In the genomic region with DNA sequence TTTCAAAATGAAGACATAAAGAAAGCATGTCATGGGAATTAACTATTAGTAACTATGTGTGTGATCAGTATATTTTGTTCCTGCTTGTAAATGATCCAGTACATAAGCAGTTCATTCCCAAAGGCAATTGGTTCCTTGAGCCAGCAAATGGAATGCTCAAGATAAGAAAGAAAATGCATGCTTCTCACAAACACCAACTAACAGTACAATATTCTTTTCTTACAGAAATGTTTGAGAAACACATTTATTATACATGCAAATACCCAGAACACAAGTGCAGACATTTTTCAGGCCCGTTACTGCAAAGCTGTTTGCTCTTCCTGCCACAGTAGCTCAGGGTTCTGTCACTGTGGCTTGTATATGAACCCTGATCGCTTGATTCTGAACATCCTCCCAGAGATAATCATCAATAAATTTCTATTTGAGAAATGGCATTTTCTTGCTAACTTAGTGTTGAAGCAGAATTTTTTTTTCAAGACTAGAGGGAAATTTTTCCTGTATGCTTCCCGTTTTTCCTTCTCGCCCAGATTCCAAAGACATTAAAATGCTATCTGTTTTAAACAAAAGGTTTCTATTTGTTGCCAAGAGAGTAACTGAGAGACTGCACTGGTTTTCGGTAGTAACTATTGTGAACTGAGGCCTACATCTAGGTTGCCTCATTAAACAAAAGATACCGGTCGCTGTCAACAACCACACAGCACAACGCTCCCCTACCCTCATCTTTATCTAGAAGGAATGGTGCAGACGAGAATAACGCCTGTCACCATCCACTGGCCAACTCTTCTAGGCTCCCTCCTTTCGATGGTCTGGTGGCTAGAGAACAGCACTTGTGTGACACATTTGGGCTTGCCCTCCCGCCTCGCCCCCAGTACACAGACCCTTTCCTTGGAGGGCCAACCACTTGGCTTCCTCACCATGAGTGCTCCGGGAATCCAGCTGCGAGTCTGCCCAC, we compare ENCODE assay signal across 8 cellular contexts. TPM values are rescaled to one million over a fixed set of nuclear protein-coding genes. Genes with fewer than 3 reads are reported as not detected.
DNase-seq lines count a peak whose midpoint lies in the region; ATAC-seq and TF ChIP-seq lines count a peak whose summit lies in the region.

No MANE protein-coding gene starts in this region.

- ATAC-seq in GM19397 (IDR thresholded peaks at IDR 0.05; ENCODE audit: unreplicated experiment) (no peak), GM21447 (IDR thresholded peaks at IDR 0.05; ENCODE audit: unreplicated experiment) (no peak)

- H3K4me1 ChIP-seq in left ventricle myocardium inferior, result peaks cover 71% of the 10 kb centered on the region

- intact Hi-C loops in left ventricle myocardium inferior (cut with micrococcal nuclease), result loop anchor here (10.0 kb wide), 1 partner anchor 55 kb away; no protein-coding TSS in a partner anchor

- H3K27ac Mint-ChIP-seq in activated naive CD8-positive, alpha-beta T cell, result peak overlapping the region; percentile 94
- peak overlapping the region; percentile 89 for H3K27ac Mint-ChIP-seq in progenitor cell of endocrine pancreas

- no peaks in the 10 kb centered on the region for H3K9me3 Mint-ChIP-seq in activated naive CD8-positive, alpha-beta T cell (ENCODE audit: low read depth)
- no peaks in the 10 kb centered on the region for H3K9me3 Mint-ChIP-seq in progenitor cell of endocrine pancreas (ENCODE audit: low read depth)

- no peaks in the 10 kb centered on the region for H3K36me3 Mint-ChIP-seq in activated naive CD8-positive, alpha-beta T cell
- H3K36me3 Mint-ChIP-seq in progenitor cell of endocrine pancreas (ENCODE audit: insufficient read depth), result no peaks in the 10 kb centered on the region

- DNase-seq in DMS153 treated with DMSO at 0.1 percent for 48 hours (lab: John Stamatoyannopoulos, UW; ENCODE audit: unreplicated experiment) (peak; percentile 46), DMS153 (lab: John Stamatoyannopoulos, UW) (no peak), NCI-H2029 treated with DMSO at 0.1 percent for 48 hours (lab: John Stamatoyannopoulos, UW) (peak; percentile 65), left ventricle myocardium inferior (no peak), progenitor cell of endocrine pancreas (ENCODE audit: low spot score, unreplicated experiment) (no peak)

- H3K27ac ChIP-seq in left ventricle myocardium inferior (replicated peaks), result peak overlapping the region; percentile 96

- no peaks in the 10 kb centered on the region for H3K36me3 ChIP-seq in left ventricle myocardium inferior

- TF ChIP-seq CTCF in left ventricle myocardium inferior (IDR thresholded peaks at IDR 0.05; ENCODE audit: borderline replicate concordance) (no peak), progenitor cell of endocrine pancreas (IDR thresholded peaks at IDR 0.05; ENCODE audit: unreplicated experiment) (no peak)

- H3K4me1 Mint-ChIP-seq in activated naive CD8-positive, alpha-beta T cell (ENCODE audit: low read depth), result peaks cover 69% of the 10 kb centered on the region
- H3K4me1 Mint-ChIP-seq in progenitor cell of endocrine pancreas (ENCODE audit: low read depth), result peaks cover 39% of the 10 kb centered on the region

- H3K4me3 Mint-ChIP-seq in activated naive CD8-positive, alpha-beta T cell, result peak overlapping the region; percentile 94
- H3K4me3 Mint-ChIP-seq in progenitor cell of endocrine pancreas (ENCODE audit: low read depth), result peak overlapping the region; percentile 95

- no peaks in the 10 kb centered on the region for H3K27me3 Mint-ChIP-seq in activated naive CD8-positive, alpha-beta T cell
- H3K27me3 Mint-ChIP-seq in progenitor cell of endocrine pancreas, result no peaks in the 10 kb centered on the region

- H3K27me3 ChIP-seq in left ventricle myocardium inferior (ENCODE audit: low read depth), result peaks cover 13% of the 10 kb centered on the region

- H3K4me3 ChIP-seq in left ventricle myocardium inferior, result peak overlapping the region; percentile 74

- H3K9me3 ChIP-seq in left ventricle myocardium inferior (replicated peaks), result no peaks in the 10 kb centered on the region

RNA-seq across cellular contexts. Expression of a gene that starts 1.7 kb away (rescaled TPM):
- 15.2 TPM for total RNA-seq in left ventricle myocardium inferior
- 64.1 and 64.9 TPM in 2 replicates for total RNA-seq in progenitor cell of endocrine pancreas

Comparison
In these comparisons a context has a peak if more than half of its experiments do, and no peak if none do; other contexts are left out.
1. DNase-seq: peak in DMS153 treated with DMSO at 0.1 percent for 48 hours (single experiment) and NCI-H2029 treated with DMSO at 0.1 percent for 48 hours (single experiment); none in DMS153 (single experiment), left ventricle myocardium inferior (single experiment) and progenitor cell of endocrine pancreas (single experiment).